18 cellular contexts compared by ENCODE assay signal in the genomic region with DNA sequence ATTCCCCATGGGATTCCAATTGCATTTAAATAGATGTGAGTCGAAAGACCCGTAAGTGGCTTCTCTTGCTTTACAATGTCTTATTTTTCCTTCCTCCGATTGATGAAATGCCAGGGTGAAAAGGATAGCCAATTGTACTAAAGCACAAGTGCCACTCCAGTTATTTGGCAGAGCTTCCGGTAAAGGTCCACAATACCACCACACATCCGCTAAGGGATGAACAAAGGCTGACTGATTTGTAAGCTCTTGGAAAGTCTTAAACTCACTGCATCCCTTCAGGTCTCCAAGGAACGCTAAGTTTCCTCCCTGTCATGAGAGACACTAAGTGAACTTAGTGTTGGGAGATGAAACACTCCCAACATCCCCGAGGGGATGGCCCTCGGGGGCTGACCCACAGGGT.
DNase-seq lines count a peak whose midpoint lies in the region; ATAC-seq lines count a peak whose summit lies in the region.
"Had no signal": no experiment of that assay in that cellular context is flagged by ENCODE, and none has a peak within 500 bp of the region (broad histone marks: within the 10 kb centered on the region; RNA-seq: fewer than 3 reads in every experiment).

No MANE protein-coding gene starts in this region.

- H3K27ac Mint-ChIP-seq in dendritic cell treated with granulocyte-macrophage colony-stimulating factor and Interleukin-4, amounts not matched to agents 40 ng/mL and 50 ng/mL, for 4 days: peak overlapping the region; percentile 91
- H3K27ac Mint-ChIP-seq: B cell; CD8-positive, alpha-beta T cell had no signal

- peaks cover 29% of the 10 kb centered on the region for H3K9me3 Mint-ChIP-seq in dendritic cell treated with granulocyte-macrophage colony-stimulating factor and Interleukin-4, amounts not matched to agents 40 ng/mL and 50 ng/mL, for 4 days

- no peak overlapping the region for H3K4me3 Mint-ChIP-seq in dendritic cell treated with granulocyte-macrophage colony-stimulating factor and Interleukin-4, amounts not matched to agents 40 ng/mL and 50 ng/mL, for 4 days
- H3K4me3 Mint-ChIP-seq: B cell; CD8-positive, alpha-beta T cell had no signal

- no peak for ATAC-seq in GM19463 (IDR thresholded peaks at IDR 0.05; ENCODE audit: unreplicated experiment)
- ATAC-seq: CD8-positive, alpha-beta T cell; GM12878 had no signal

- DNase-seq in Ammon's horn (ENCODE audit: low spot score): peak; percentile 52
- peak; percentile 21 for DNase-seq in foreskin melanocyte
- DNase-seq in putamen (ENCODE audit: low spot score): peak; percentile 42
- DNase-seq in central memory CD4-positive, alpha-beta T cell: no peak
- no peak for DNase-seq in head of caudate nucleus
- DNase-seq: 8988T; CD8-positive, alpha-beta T cell; COR-L47; DMS 273 treated with DMSO at 0.1 percent for 48 hours; DMS53; DND-41; EL; GM23248; HCEC 1CT had no signal

- no peaks in the 10 kb centered on the region for H3K27me3 Mint-ChIP-seq in dendritic cell treated with granulocyte-macrophage colony-stimulating factor and Interleukin-4, amounts not matched to agents 40 ng/mL and 50 ng/mL, for 4 days

- peaks cover 23% of the 10 kb centered on the region for H3K36me3 Mint-ChIP-seq in dendritic cell treated with granulocyte-macrophage colony-stimulating factor and Interleukin-4, amounts not matched to agents 40 ng/mL and 50 ng/mL, for 4 days (ENCODE audit: low read depth)
- H3K36me3 Mint-ChIP-seq: CD8-positive, alpha-beta T cell had no signal

- peaks cover 73% of the 10 kb centered on the region for H3K4me1 Mint-ChIP-seq in dendritic cell treated with granulocyte-macrophage colony-stimulating factor and Interleukin-4, amounts not matched to agents 40 ng/mL and 50 ng/mL, for 4 days (ENCODE audit: low read depth)

- intact Hi-C loops in dendritic cell treated with granulocyte-macrophage colony-stimulating factor and Interleukin-4, amounts not matched to agents 40 ng/mL and 50 ng/mL, for 4 days (cut with micrococcal nuclease): loop anchor here (5.0 kb wide), 1 partner anchor 42 kb away; a partner anchor contains a TSS
- intact Hi-C loops in head of caudate nucleus (cut with DNase I): no loop called here

Comparison
In these comparisons a context has a peak if more than half of its experiments do, and no peak if none do; other contexts are left out.
1. DNase-seq: peak in Ammon's horn (single experiment), foreskin melanocyte (single experiment) and putamen (single experiment); none in central memory CD4-positive, alpha-beta T cell (single experiment) and head of caudate nucleus (0 of 42).